ENCODE assay signal across 9 cellular contexts in genomic region chr9:33125871-33126822, GRCh38. TPM values are rescaled to one million over a fixed set of nuclear protein-coding genes. Genes with fewer than 3 reads are reported as not detected.
A peak's percentile ranks its signal among the peaks of the same experiment; 100 is the strongest.
DNase-seq lines count a peak whose midpoint lies in the region; ATAC-seq and TF ChIP-seq lines count a peak whose summit lies in the region.
"Had no signal": no experiment of that assay in that cellular context is flagged by ENCODE, and none has a peak within 500 bp of the region (broad histone marks: within the 10 kb centered on the region; RNA-seq: fewer than 3 reads in every experiment).

No MANE protein-coding gene starts in this region.

- H3K27ac Mint-ChIP-seq in activated B cell treated with CpG ODN at 0.5 μM for 24 hours, result peak overlapping the region; percentile 96
- peak overlapping the region; percentile 99 to 100 (median 100) for H3K27ac Mint-ChIP-seq in naive B cell
- no peak overlapping the region for H3K27ac Mint-ChIP-seq in activated CD4-positive, alpha-beta memory T cell treated with anti-CD3 and anti-CD28 coated beads, Interleukin-2, amount 10 ng/mL, durations not matched to agents 7 days and 5 days

- H3K4me1 Mint-ChIP-seq in activated B cell treated with CpG ODN at 0.5 μM for 24 hours (peaks cover 89% of the 10 kb centered on the region), naive B cell (peaks cover 70 to 91% (median 74%) of the 10 kb centered on the region in 3 donors)
- H3K4me1 Mint-ChIP-seq in activated CD4-positive, alpha-beta memory T cell treated with anti-CD3 and anti-CD28 coated beads, Interleukin-2, amount 10 ng/mL, durations not matched to agents 7 days and 5 days, result peaks cover 26% of the 10 kb centered on the region

- DNase-seq in GDM1 (lab: John Stamatoyannopoulos, UW) (peak; percentile 75), activated B cell treated with CpG ODN at 0.5 μM for 24 hours (peak; percentile 59), naive B cell (peak; percentile 83), epidermal melanocyte (ENCODE audit: insufficient read length, low spot score) (no peak), activated gamma-delta T cell (lab: John Stamatoyannopoulos, UW) (no peak)
- DNase-seq in activated CD4-positive, alpha-beta memory T cell treated with anti-CD3 and anti-CD28 coated beads, Interleukin-2, amount 10 ng/mL, durations not matched to agents 7 days and 5 days, result no peak
- DNase-seq in NK-92 treated with Interleukin-12 subunit alpha and Interleukin-12 subunit beta, amount 100 ng/mL, for 24 hours (lab: John Stamatoyannopoulos, UW), result no peak
- DNase-seq: SW 1271 had no signal

- no peaks in the 10 kb centered on the region for H3K9me3 Mint-ChIP-seq in activated B cell treated with CpG ODN at 0.5 μM for 24 hours
- H3K9me3 Mint-ChIP-seq in naive B cell, result no peaks in the 10 kb centered on the region
- H3K9me3 Mint-ChIP-seq in activated CD4-positive, alpha-beta memory T cell treated with anti-CD3 and anti-CD28 coated beads, Interleukin-2, amount 10 ng/mL, durations not matched to agents 7 days and 5 days, result no peaks in the 10 kb centered on the region

- peak; percentile 32 for ATAC-seq in HG02623 (IDR thresholded peaks at IDR 0.05; ENCODE audit: unreplicated experiment)
- ATAC-seq in activated B cell treated with CpG ODN at 0.5 μM for 24 hours (ENCODE audit: low read depth), result peak; percentile 78
- peak; percentile 71 to 72 for ATAC-seq in naive B cell (ENCODE audit: low read depth in 2 of 2)

- intact Hi-C loops in activated B cell treated with CpG ODN at 0.5 μM for 24 hours (cut with micrococcal nuclease), result loop anchor here (1.0 kb wide), 3 partner anchors 14 to 99 kb away; partner anchors contain the start of gene B4GALT1

- CTCF ChIA-PET in activated B cell treated with CpG ODN at 0.5 μM for 24 hours (lab: Charles Lee), result interaction anchor here (0.6 to 3.5 kb wide), 11 partner anchors 7 to 100 kb away, joined by 3 to 26 read pairs (median 7); partner anchors contain the start of gene B4GALT1
- CTCF ChIA-PET in activated CD4-positive, alpha-beta memory T cell treated with anti-CD3 and anti-CD28 coated beads, Interleukin-2, amount 10 ng/mL, durations not matched to agents 7 days and 5 days (lab: Charles Lee), result interaction anchor here (1.4 kb wide), 1 partner anchor 44 kb away, joined by 5 read pairs; no protein-coding TSS in a partner anchor

- POLR2A ChIA-PET in activated B cell treated with CpG ODN at 0.5 μM for 24 hours (lab: Charles Lee), result interaction anchor here (1.0 to 10.5 kb wide), 13 partner anchors 9 to 164 kb away, joined by 3 to 365 read pairs (median 7); partner anchors contain the start of genes B4GALT1, NFX1 and SMU1
- POLR2A ChIA-PET in activated CD4-positive, alpha-beta memory T cell treated with anti-CD3 and anti-CD28 coated beads, Interleukin-2, amount 10 ng/mL, durations not matched to agents 7 days and 5 days (lab: Charles Lee), result interaction anchor here (0.9 to 1.3 kb wide), 4 partner anchors 10 to 41 kb away, joined by 3 to 4 read pairs (median 4); partner anchors contain the start of gene B4GALT1

- TF ChIP-seq CTCF in activated B cell treated with CpG ODN at 0.5 μM for 24 hours (IDR thresholded peaks at IDR 0.05), result no peak

- H3K27me3 Mint-ChIP-seq in activated B cell treated with CpG ODN at 0.5 μM for 24 hours (no peaks in the 10 kb centered on the region), naive B cell (no peaks in the 10 kb centered on the region)
- no peaks in the 10 kb centered on the region for H3K27me3 Mint-ChIP-seq in activated CD4-positive, alpha-beta memory T cell treated with anti-CD3 and anti-CD28 coated beads, Interleukin-2, amount 10 ng/mL, durations not matched to agents 7 days and 5 days

- H3K4me3 Mint-ChIP-seq in activated B cell treated with CpG ODN at 0.5 μM for 24 hours (peak overlapping the region; percentile 74), naive B cell (peak overlapping the region; percentile 15 to 91 (median 86))
- H3K4me3 Mint-ChIP-seq in activated CD4-positive, alpha-beta memory T cell treated with anti-CD3 and anti-CD28 coated beads, Interleukin-2, amount 10 ng/mL, durations not matched to agents 7 days and 5 days, result no peak overlapping the region

- peaks cover 86% of the 10 kb centered on the region for H3K36me3 Mint-ChIP-seq in activated B cell treated with CpG ODN at 0.5 μM for 24 hours (ENCODE audit: low read depth)
- H3K36me3 Mint-ChIP-seq in naive B cell, result peaks cover 7 to 27% of the 10 kb centered on the region in 2 donors
- H3K36me3 Mint-ChIP-seq in activated CD4-positive, alpha-beta memory T cell treated with anti-CD3 and anti-CD28 coated beads, Interleukin-2, amount 10 ng/mL, durations not matched to agents 7 days and 5 days (ENCODE audit: low read depth), result peaks cover 61% of the 10 kb centered on the region

RNA-seq across cellular contexts. Expression of gene B4GALT1, which starts 41.0 kb away (rescaled TPM):
- total RNA-seq in activated B cell treated with CpG ODN at 0.5 μM for 24 hours, result 111 and 118 TPM in 2 replicates
- 100 to 1,000 TPM in 1 of 6 donors, 10 to 100 TPM in 5; 30.4 to 112 (median 72.8) TPM for polyA plus RNA-seq in naive B cell (ENCODE audit: low read depth in 6 of 6)
- 10 to 100 TPM; 69.2 to 70.8 TPM for total RNA-seq in activated CD4-positive, alpha-beta memory T cell treated with anti-CD3 and anti-CD28 coated beads, Interleukin-2, amount 10 ng/mL, durations not matched to agents 7 days and 5 days

RNA-seq across cellular contexts. Expression of gene SMU1, which starts 49.7 kb away (rescaled TPM):
- total RNA-seq in activated B cell treated with CpG ODN at 0.5 μM for 24 hours, result 26.8 and 28.1 TPM in 2 replicates
- polyA plus RNA-seq in naive B cell (ENCODE audit: low read depth in 6 of 6), result 10 to 100 TPM; 19.6 to 44.5 (median 25.8) TPM
- 10 to 100 TPM; 22.5 to 22.9 TPM for total RNA-seq in activated CD4-positive, alpha-beta memory T cell treated with anti-CD3 and anti-CD28 coated beads, Interleukin-2, amount 10 ng/mL, durations not matched to agents 7 days and 5 days

Comparison
In these comparisons a context has a peak if more than half of its experiments do, and no peak if none do; other contexts are left out.
1. DNase-seq: peak in GDM1 (single experiment), activated B cell treated with CpG ODN at 0.5 μM for 24 hours (single experiment) and naive B cell (single experiment); none in activated CD4-positive, alpha-beta memory T cell treated with anti-CD3 and anti-CD28 coated beads, Interleukin-2, amount 10 ng/mL, durations not matched to agents 7 days and 5 days (single experiment), NK-92 treated with Interleukin-12 subunit alpha and Interleukin-12 subunit beta, amount 100 ng/mL, for 24 hours (single experiment), epidermal melanocyte (single experiment) and activated gamma-delta T cell (single experiment).
2. Peak in every context shown above with its lines, with median percentiles within 50 percentile points of each other: ATAC-seq.